17 cellular contexts compared by ENCODE assay signal in the genomic region with DNA sequence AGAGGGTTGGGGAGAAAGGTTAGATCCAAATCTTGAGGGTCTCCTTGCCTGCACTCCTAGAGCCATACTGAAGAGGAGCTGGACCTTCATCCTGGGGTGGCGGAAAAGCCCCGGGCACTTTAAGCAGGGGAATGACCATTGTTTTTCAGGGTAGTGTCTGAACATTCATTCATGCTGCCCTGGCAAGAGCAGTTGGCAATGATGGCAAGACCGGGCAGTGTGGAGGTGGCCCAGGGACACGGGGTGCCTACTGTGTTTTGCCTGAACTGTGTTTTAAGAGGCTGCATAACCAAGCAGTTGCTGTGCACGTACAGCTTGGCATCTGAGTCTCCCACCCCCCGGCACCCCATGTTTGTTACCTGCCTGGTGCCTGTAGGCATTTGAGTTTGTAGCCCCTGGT. TPM values are rescaled to one million over a fixed set of nuclear protein-coding genes. Genes with fewer than 3 reads are reported as not detected.
A peak's percentile ranks its signal among the peaks of the same experiment; 100 is the strongest.
DNase-seq lines count a peak whose midpoint lies in the region; ATAC-seq and TF ChIP-seq lines count a peak whose summit lies in the region.
"Had no signal": no experiment of that assay in that cellular context is flagged by ENCODE, and none has a peak within 500 bp of the region (broad histone marks: within the 10 kb centered on the region; RNA-seq: fewer than 3 reads in every experiment).

No MANE protein-coding gene starts in this region.

- peak; percentile 33 for ATAC-seq in Right ventricle myocardium inferior
- ATAC-seq in GM19328 (IDR thresholded peaks at IDR 0.05; ENCODE audit: unreplicated experiment): no peak
- ATAC-seq: activated CD4-positive, CD25-positive, alpha-beta regulatory T cell treated with anti-CD3 and anti-CD28 coated beads, Interleukin-2, amount 50 U/mL, for 24 hours had no signal

- intact Hi-C loops in Right ventricle myocardium inferior (cut with DNase I) (no loop called here), tibial artery (cut with DNase I; ENCODE audit: low total_unique reads) (no loop called here)

- no peak overlapping the region for H3K4me2 ChIP-seq in osteoblast (ENCODE audit: insufficient read depth, low read length)

- no peak overlapping the region for H2AFZ ChIP-seq in osteoblast (ENCODE audit: low read length)

- H3K27me3 ChIP-seq in osteoblast (ENCODE audit: insufficient read depth, low read length): no peaks in the 10 kb centered on the region
- no peaks in the 10 kb centered on the region for H3K27me3 ChIP-seq in tibial artery
- H3K27me3 ChIP-seq in WERI-Rb-1 (ENCODE audit: insufficient read depth, low read depth, severe bottlenecking): no peaks in the 10 kb centered on the region
- H3K27me3 ChIP-seq: BE2C, dorsolateral prefrontal cortex, esophagus muscularis mucosa had no signal

- peaks cover 33% of the 10 kb centered on the region for H3K36me3 ChIP-seq in osteoblast (ENCODE audit: insufficient read depth, low read length)
- H3K36me3 ChIP-seq in tibial artery: peaks cover 27 to 52% (median 39%) of the 10 kb centered on the region in 3 donors
- H3K36me3 ChIP-seq in WERI-Rb-1: peaks cover 9% of the 10 kb centered on the region; the same call in 1 of the 2 replicates

- DNase-seq in Right ventricle myocardium inferior (ENCODE audit: missing footprints) (no peak), osteoblast (ENCODE audit: insufficient read length, low spot score, missing footprints) (peak; percentile 65), tibial artery (no peak), GM19240 (ENCODE audit: insufficient read length, low spot score) (no peak), WERI-Rb-1 (no peak)
- DNase-seq: activated naive CD4-positive, alpha-beta T cell treated with anti-CD3 and anti-CD28 coated beads for 36 hours; BE2C; glutamatergic neuron; NCI-H2029 treated with DMSO at 0.1 percent for 48 hours; NCI-H510A treated with DMSO at 0.1 percent for 48 hours; SIG-M5; T-helper 2 cell had no signal

- H3K79me2 ChIP-seq in osteoblast (ENCODE audit: insufficient read depth, low read length): no peaks in the 10 kb centered on the region

- no peaks in the 10 kb centered on the region for H4K20me1 ChIP-seq in osteoblast (ENCODE audit: insufficient read depth, low read length)

- H3K9me3 ChIP-seq in osteoblast (ENCODE audit: low read depth, low read length) (no peaks in the 10 kb centered on the region), tibial artery (no peaks in the 10 kb centered on the region), WERI-Rb-1 (ENCODE audit: severe bottlenecking) (no peaks in the 10 kb centered on the region)
- H3K9me3 ChIP-seq: BE2C, esophagus muscularis mucosa had no signal

- H3K4me1 ChIP-seq in osteoblast (ENCODE audit: insufficient read depth, low read length): peaks cover 16% of the 10 kb centered on the region
- H3K4me1 ChIP-seq in tibial artery: peaks cover 4 to 98% (median 88%) of the 10 kb centered on the region in 4 donors

- H3K4me3 ChIP-seq in osteoblast (ENCODE audit: insufficient read depth, low read length) (no peak overlapping the region), tibial artery (no peak overlapping the region), WERI-Rb-1 (ENCODE audit: low read depth, low read length) (no peak overlapping the region)
- H3K4me3 ChIP-seq: dorsolateral prefrontal cortex, esophagus muscularis mucosa had no signal

- H3K27ac ChIP-seq in VCaP: peak overlapping the region; percentile 100; the same call in 1 of the 2 replicates
- H3K27ac ChIP-seq in osteoblast (ENCODE audit: low read depth, low read length): no peak overlapping the region
- H3K27ac ChIP-seq in tibial artery: peak overlapping the region; percentile 82 to 97
- no peak overlapping the region for H3K27ac ChIP-seq in WERI-Rb-1

- TF ChIP-seq CTCF in VCaP (conservative IDR thresholded peaks at IDR 0.05) (no peak), osteoblast (IDR thresholded peaks at IDR 0.05; ENCODE audit: extremely low read depth, low read depth, low read length) (no peak), tibial artery (IDR thresholded peaks at IDR 0.05) (no peak), WERI-Rb-1 (IDR thresholded peaks at IDR 0.05; ENCODE audit: low read depth, low read length) (no peak)

RNA-seq across cellular contexts. Expression of a gene that starts 14.7 kb away (rescaled TPM):
- 120 TPM for total RNA-seq in Right ventricle myocardium inferior
- 25.7 and 28.9 TPM in 2 replicates for total RNA-seq in osteoblast

RNA-seq across cellular contexts. Expression of a gene that starts 50.5 kb away (rescaled TPM):
- total RNA-seq in Right ventricle myocardium inferior (18.1 TPM), osteoblast (20.0 and 22.4 TPM in 2 replicates)

RNA-seq across cellular contexts. Expression of a gene that starts 50.7 kb away (rescaled TPM):
- total RNA-seq in Right ventricle myocardium inferior (38.5 TPM), osteoblast (40.2 and 49.5 TPM in 2 replicates)

Comparison
In these comparisons a context has a peak if more than half of its experiments do, and no peak if none do; other contexts are left out.
1. H3K27ac ChIP-seq: peak in VCaP (single experiment) and tibial artery (2 of 2); none in osteoblast (single experiment) and WERI-Rb-1 (single experiment).